Comparison of ENCODE assay signal across 1 cellular context in the genomic region with DNA sequence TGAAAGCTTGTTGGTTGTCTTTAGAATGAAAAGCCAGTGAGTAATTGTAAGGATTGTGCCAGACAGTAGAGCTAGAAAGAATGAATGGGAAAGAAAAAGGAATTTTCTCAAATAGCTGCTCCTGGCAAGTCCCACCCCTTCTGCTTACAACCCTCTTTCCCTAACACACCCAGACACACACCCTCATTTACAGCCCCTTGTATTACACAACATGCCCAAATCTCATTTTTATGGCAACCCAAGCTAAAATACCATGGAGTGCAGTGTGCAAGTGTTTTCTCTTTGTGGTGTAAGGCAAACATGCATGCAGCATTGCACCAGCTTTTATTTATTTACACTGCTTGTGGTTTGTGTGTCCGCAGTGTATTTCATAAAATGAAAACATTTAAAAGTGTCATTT.
TF ChIP-seq lines count a peak whose summit lies in the region.

No MANE protein-coding gene starts in this region.

TF ChIP-seq in HEK293, 187 proteins besides CTCF, POLR2A, EP300 and RAD21 (continued from another document):
- TF ChIP-seq, protein P1, sequence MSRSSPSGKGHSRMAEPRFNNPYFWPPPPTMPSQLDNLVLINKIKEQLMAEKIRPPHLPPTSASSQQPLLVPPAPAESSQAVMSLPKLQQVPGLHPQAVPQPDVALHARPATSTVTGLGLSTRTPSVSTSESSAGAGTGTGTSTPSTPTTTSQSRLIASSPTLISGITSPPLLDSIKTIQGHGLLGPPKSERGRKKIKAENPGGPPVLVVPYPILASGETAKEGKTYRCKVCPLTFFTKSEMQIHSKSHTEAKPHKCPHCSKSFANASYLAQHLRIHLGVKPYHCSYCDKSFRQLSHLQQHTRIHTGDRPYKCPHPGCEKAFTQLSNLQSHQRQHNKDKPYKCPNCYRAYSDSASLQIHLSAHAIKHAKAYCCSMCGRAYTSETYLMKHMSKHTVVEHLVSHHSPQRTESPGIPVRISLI (tag by site-specific recombination; IDR thresholded peaks at IDR 0.05), result no peak
- no peak for TF ChIP-seq ZNF48 (tag by site-specific recombination; IDR thresholded peaks at IDR 0.05)
- no peak for TF ChIP-seq RBAK (tag by site-specific recombination; IDR thresholded peaks at IDR 0.05)
- TF ChIP-seq, protein P2, sequence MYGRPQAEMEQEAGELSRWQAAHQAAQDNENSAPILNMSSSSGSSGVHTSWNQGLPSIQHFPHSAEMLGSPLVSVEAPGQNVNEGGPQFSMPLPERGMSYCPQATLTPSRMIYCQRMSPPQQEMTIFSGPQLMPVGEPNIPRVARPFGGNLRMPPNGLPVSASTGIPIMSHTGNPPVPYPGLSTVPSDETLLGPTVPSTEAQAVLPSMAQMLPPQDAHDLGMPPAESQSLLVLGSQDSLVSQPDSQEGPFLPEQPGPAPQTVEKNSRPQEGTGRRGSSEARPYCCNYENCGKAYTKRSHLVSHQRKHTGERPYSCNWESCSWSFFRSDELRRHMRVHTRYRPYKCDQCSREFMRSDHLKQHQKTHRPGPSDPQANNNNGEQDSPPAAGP (tag by site-specific recombination; IDR thresholded peaks at IDR 0.05), result peak; percentile 80
- TF ChIP-seq ZNF391 (tag by site-specific recombination; IDR thresholded peaks at IDR 0.05; ENCODE audit: borderline replicate concordance, low read depth), result no peak
- TF ChIP-seq ZBTB1 (tag by site-specific recombination; IDR thresholded peaks at IDR 0.05), result no peak
- TF ChIP-seq MZF1 (tag by site-specific recombination; IDR thresholded peaks at IDR 0.05; ENCODE audit: borderline replicate concordance), result no peak
- no peak for TF ChIP-seq SP3 (tag by site-specific recombination; IDR thresholded peaks at IDR 0.05)
- TF ChIP-seq ZNF626 (tag by site-specific recombination; IDR thresholded peaks at IDR 0.05), result no peak
- TF ChIP-seq ZNF548 (tag by site-specific recombination; IDR thresholded peaks at IDR 0.05), result no peak
